8 cellular contexts compared by ENCODE assay signal in the genomic region with DNA sequence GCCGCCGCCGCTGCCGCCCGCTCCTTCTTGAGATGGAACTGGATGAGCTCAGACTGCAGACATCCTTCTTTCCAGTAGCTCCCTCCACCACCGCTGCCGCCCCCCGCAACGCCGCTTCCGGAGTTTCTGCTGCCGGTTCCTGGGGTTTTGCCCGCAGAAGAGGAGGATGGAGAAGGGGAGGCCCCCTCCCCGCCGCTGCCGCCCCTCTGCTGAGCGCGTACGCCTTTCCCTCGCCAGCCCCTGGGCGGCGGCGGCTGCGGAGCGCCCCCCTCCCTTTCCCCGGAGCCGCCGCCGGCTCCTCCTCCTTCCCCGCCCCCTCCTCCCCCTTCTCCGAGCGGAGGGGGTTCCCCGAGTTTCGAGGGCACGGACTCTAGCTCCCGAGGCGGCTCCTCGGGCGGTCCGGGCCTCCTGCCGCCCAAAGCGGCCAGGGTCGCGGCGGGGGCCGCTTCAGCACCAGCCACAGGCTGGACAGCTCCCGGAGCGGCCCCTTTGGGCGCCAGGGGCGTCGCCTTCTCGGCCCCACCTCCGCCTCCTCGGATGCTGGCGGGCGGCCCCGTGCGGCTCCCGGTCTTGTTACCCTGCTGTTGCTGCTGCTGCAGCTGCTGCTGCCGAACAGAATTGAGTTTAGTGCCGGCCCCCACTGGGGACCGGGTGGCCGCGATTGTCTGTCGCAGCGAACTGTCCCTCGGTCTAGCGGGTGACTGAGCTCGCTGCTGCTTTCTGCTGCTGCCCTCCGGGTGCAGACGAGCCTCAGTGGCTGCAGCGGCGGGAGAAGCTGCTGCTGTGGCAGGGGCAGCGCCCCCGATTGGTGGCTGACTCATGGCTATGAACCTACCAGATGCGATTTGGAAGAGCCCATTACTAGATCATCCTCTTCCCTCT. TPM values are rescaled to one million over a fixed set of nuclear protein-coding genes. Genes with fewer than 3 reads are reported as not detected.
DNase-seq lines count a peak whose midpoint lies in the region; ATAC-seq and TF ChIP-seq lines count a peak whose summit lies in the region.

No MANE protein-coding gene starts in this region.

- no peaks in the 10 kb centered on the region for H3K36me3 ChIP-seq in endocrine pancreas (ENCODE audit: control insufficient read depth, insufficient read depth, low read length)

- peak overlapping the region; percentile 86 for H3K9ac ChIP-seq in endocrine pancreas (ENCODE audit: control insufficient read depth, insufficient read depth, low read length)

- H3K9me3 Mint-ChIP-seq in mesothelial cell of epicardium: no peaks in the 10 kb centered on the region

- no peak for TF ChIP-seq CTCF in mesothelial cell of epicardium (IDR thresholded peaks at IDR 0.05; ENCODE audit: unreplicated experiment)

- ATAC-seq in GM19043 (IDR thresholded peaks at IDR 0.05; ENCODE audit: low read depth, unreplicated experiment) (peak; percentile 51), HG03196 (IDR thresholded peaks at IDR 0.05; ENCODE audit: unreplicated experiment) (peak; percentile 67)

- H3K27ac Mint-ChIP-seq in mesothelial cell of epicardium: no peak overlapping the region

- peaks cover 6% of the 10 kb centered on the region for H3K4me1 Mint-ChIP-seq in mesothelial cell of epicardium

- H3K27me3 ChIP-seq in endocrine pancreas (ENCODE audit: control insufficient read depth, insufficient read depth, low read length): peaks cover 2% of the 10 kb centered on the region

- no peaks in the 10 kb centered on the region for H3K36me3 Mint-ChIP-seq in mesothelial cell of epicardium

- peak overlapping the region; percentile 58 for H3K4me3 ChIP-seq in endocrine pancreas (ENCODE audit: control insufficient read depth, insufficient read depth, low read length)

- H3K4me1 ChIP-seq in endocrine pancreas (ENCODE audit: control insufficient read depth, insufficient read depth, low read length): peaks cover 26% of the 10 kb centered on the region

- no peaks in the 10 kb centered on the region for H3K9me3 ChIP-seq in endocrine pancreas (ENCODE audit: control insufficient read depth, low read length)

- DNase-seq in AML-193 (lab: John Stamatoyannopoulos, UW) (peak; percentile 22 to 59), NCI-H460 (ENCODE audit: extremely low read depth, low read depth) (peak; percentile 15), mesothelial cell of epicardium (ENCODE audit: low spot score in 2 of 2, unreplicated experiment in 2 of 2) (peak; percentile 58 to 80)
- peak; percentile 41 to 42 for DNase-seq in activated CD8-positive, alpha-beta memory T cell treated with anti-CD3 and anti-CD28 coated beads for 4 hours (ENCODE audit: low read depth in 2 of 2)
- DNase-seq in stimulated activated CD8-positive, alpha-beta memory T cell treated with anti-CD3 and anti-CD28 coated beads, Interleukin-4, amount 100 ng/mL, for 24 hours (ENCODE audit: low read depth): peak; percentile 45

- peaks cover 90% of the 10 kb centered on the region for H3K27me3 Mint-ChIP-seq in mesothelial cell of epicardium (ENCODE audit: low read depth)

- peak overlapping the region; percentile 68 for H3K4me3 Mint-ChIP-seq in mesothelial cell of epicardium

RNA-seq across cellular contexts. Expression of a gene that starts 56.8 kb away (rescaled TPM):
- total RNA-seq in NCI-H460 (2014; rRNA removed; shearing (Covaris generic)): 0.09 TPM in 1 of 2 replicates, not detected in the other
- polyA plus RNA-seq in NCI-H460 (2014; cell fraction: nucleus; rRNA removed): not detected in 2 replicates
- 0.25 to 0.58 TPM (median 0.27 TPM) in 3 replicates for total RNA-seq in mesothelial cell of epicardium

Comparison
In these comparisons a context has a peak if more than half of its experiments do, and no peak if none do; other contexts are left out.
1. Peak in every context shown above with its lines: DNase-seq, ATAC-seq and H3K4me3 ChIP-seq.
2. DNase-seq: peak in every context shown above with its lines; median percentile 69 in mesothelial cell of epicardium; 45 in stimulated activated CD8-positive, alpha-beta memory T cell treated with anti-CD3 and anti-CD28 coated beads, Interleukin-4, amount 100 ng/mL, for 24 hours; 42 in activated CD8-positive, alpha-beta memory T cell treated with anti-CD3 and anti-CD28 coated beads for 4 hours; 40 in AML-193; 15 in NCI-H460.